In genomic region chr17:80104321-80104955, GRCh38 we compare ENCODE assay signal across 13 cellular contexts. TPM values are rescaled to one million over a fixed set of nuclear protein-coding genes. Genes with fewer than 3 reads are reported as not detected.
A peak's percentile ranks its signal among the peaks of the same experiment; 100 is the strongest.
DNase-seq lines count a peak whose midpoint lies in the region; ATAC-seq and TF ChIP-seq lines count a peak whose summit lies in the region.
"Had no signal": no experiment of that assay in that cellular context is flagged by ENCODE, and none has a peak within 500 bp of the region (broad histone marks: within the 10 kb centered on the region; RNA-seq: fewer than 3 reads in every experiment).

No MANE protein-coding gene starts in this region.

- H3K4me1 ChIP-seq in MM.1S (ENCODE audit: low read length): peaks cover 4% of the 10 kb centered on the region; the same call in 1 of the 2 replicates

- no peak overlapping the region for H3K4me2 ChIP-seq in MM.1S (ENCODE audit: low read depth, low read length)

- H3K27me3 Mint-ChIP-seq in CD4-positive, alpha-beta T cell: no peaks in the 10 kb centered on the region
- no peaks in the 10 kb centered on the region for H3K27me3 Mint-ChIP-seq in stimulated activated memory B cell treated with anti-CD40 and anti-IgM and Interleukin-4, amounts not matched to agents 10 μg/mL and 1 μg/mL and 100 μg/mL, for 72 hours
- H3K27me3 Mint-ChIP-seq: activated CD4-positive, alpha-beta T cell treated with anti-CD3 and anti-CD28 coated beads for 36 hours; activated T-helper 17 cell treated with anti-CD3 and anti-CD28 coated beads, Interleukin-2, amount 50 U/mL, for 72 hours had no signal

- no peaks in the 10 kb centered on the region for H3K9me3 Mint-ChIP-seq in CD4-positive, alpha-beta T cell
- H3K9me3 Mint-ChIP-seq in stimulated activated memory B cell treated with anti-CD40 and anti-IgM and Interleukin-4, amounts not matched to agents 10 μg/mL and 1 μg/mL and 100 μg/mL, for 72 hours: no peaks in the 10 kb centered on the region
- H3K9me3 Mint-ChIP-seq: activated T-helper 17 cell treated with anti-CD3 and anti-CD28 coated beads, Interleukin-2, amount 50 U/mL, for 72 hours; dendritic cell treated with granulocyte-macrophage colony-stimulating factor and Interleukin-4, amounts not matched to agents 40 ng/mL and 50 ng/mL, for 4 days had no signal

- no peaks in the 10 kb centered on the region for H3K9me3 ChIP-seq in CD4-positive, alpha-beta T cell (ENCODE audit: control insufficient read depth, low read length)
- H3K9me3 ChIP-seq in MG63 (no peaks in the 10 kb centered on the region), MM.1S (replicated peaks; ENCODE audit: insufficient read depth, low read length) (no peaks in the 10 kb centered on the region)
- H3K9me3 ChIP-seq: heart left ventricle had no signal

- no peak for ATAC-seq in CD4-positive, alpha-beta T cell (ENCODE audit: poor library complexity)
- ATAC-seq in stimulated activated memory B cell treated with anti-CD40 and anti-IgM and Interleukin-4, amounts not matched to agents 10 μg/mL and 1 μg/mL and 100 μg/mL, for 72 hours: no peak
- ATAC-seq in HG03469 (IDR thresholded peaks at IDR 0.05; ENCODE audit: unreplicated experiment): no peak
- ATAC-seq: activated CD4-positive, alpha-beta T cell treated with anti-CD3 and anti-CD28 coated beads for 36 hours; activated T-helper 17 cell treated with anti-CD3 and anti-CD28 coated beads, Interleukin-2, amount 50 U/mL, for 72 hours; heart left ventricle had no signal

- H2AFZ ChIP-seq in MM.1S (ENCODE audit: low read length): no peak overlapping the region

- intact Hi-C loops in CD4-positive, alpha-beta T cell (cut with DNase I, micrococcal nuclease): loop anchor here (5.0 to 10.0 kb wide), 6 partner anchors 43 to 1990 kb away; partner anchors contain the start of genes CCDC40 (in 1 of the 2), EIF4A3 (in 1 of the 2), FASN (in 1 of the 2) and RPTOR (in 1 of the 2)

- no peaks in the 10 kb centered on the region for H3K79me2 ChIP-seq in MM.1S (ENCODE audit: low read length)

- peaks cover 5% of the 10 kb centered on the region for H3K36me3 Mint-ChIP-seq in CD4-positive, alpha-beta T cell (ENCODE audit: low read depth)
- H3K36me3 Mint-ChIP-seq in stimulated activated memory B cell treated with anti-CD40 and anti-IgM and Interleukin-4, amounts not matched to agents 10 μg/mL and 1 μg/mL and 100 μg/mL, for 72 hours: peaks cover 6% of the 10 kb centered on the region

- DNase-seq in CD4-positive, alpha-beta T cell: no peak
- DNase-seq in MG63 (peak; percentile 40), NCI-H69 (lab: John Stamatoyannopoulos, UW) (peak; percentile 96), kidney glomerular epithelial cell (lab: John Stamatoyannopoulos, UW) (peak; percentile 61), MM.1S (no peak), germinal center (ENCODE audit: low spot score) (no peak)
- DNase-seq: activated CD4-positive, alpha-beta T cell treated with anti-CD3 and anti-CD28 coated beads for 36 hours; NCI-H82 had no signal

- no peak overlapping the region for H3K9ac ChIP-seq in MM.1S (ENCODE audit: low read length)

- TF ChIP-seq CTCF in CD4-positive, alpha-beta T cell (IDR thresholded peaks at IDR 0.05): no peak
- TF ChIP-seq CTCF in MM.1S (IDR thresholded peaks at IDR 0.05; ENCODE audit: low read length): no peak

- H3K27ac ChIP-seq in CD4-positive, alpha-beta T cell (ENCODE audit: low read depth, low read length): no peak overlapping the region
- no peak overlapping the region for H3K27ac ChIP-seq in MM.1S (ENCODE audit: low read length)
- H3K27ac ChIP-seq: heart left ventricle had no signal

- H3K9me2 ChIP-seq in MM.1S (replicated peaks; ENCODE audit: insufficient read depth, low read length): no peaks in the 10 kb centered on the region

- no peaks in the 10 kb centered on the region for H3K36me3 ChIP-seq in MG63
- no peaks in the 10 kb centered on the region for H3K36me3 ChIP-seq in MM.1S (replicated peaks; ENCODE audit: insufficient read depth, low read length)

- no peaks in the 10 kb centered on the region for H3K27me3 ChIP-seq in CD4-positive, alpha-beta T cell (ENCODE audit: control insufficient read depth, insufficient read depth, low read length)
- no peaks in the 10 kb centered on the region for H3K27me3 ChIP-seq in MG63
- H3K27me3 ChIP-seq in MM.1S (replicated peaks; ENCODE audit: insufficient read depth, low read length): peaks cover 63% of the 10 kb centered on the region
- H3K27me3 ChIP-seq: heart left ventricle had no signal

- no peak overlapping the region for H3K4me3 ChIP-seq in MG63
- H3K4me3 ChIP-seq in MM.1S (ENCODE audit: low read length): no peak overlapping the region
- H3K4me3 ChIP-seq: heart left ventricle had no signal

- CTCF ChIA-PET in CD4-positive, alpha-beta T cell (lab: Charles Lee): no interaction called here

- H3F3A ChIP-seq in MM.1S (ENCODE audit: insufficient read depth, low read length): no peaks in the 10 kb centered on the region

- no peak overlapping the region for H3K27ac Mint-ChIP-seq in CD4-positive, alpha-beta T cell
- H3K27ac Mint-ChIP-seq in stimulated activated memory B cell treated with anti-CD40 and anti-IgM and Interleukin-4, amounts not matched to agents 10 μg/mL and 1 μg/mL and 100 μg/mL, for 72 hours: no peak overlapping the region
- H3K27ac Mint-ChIP-seq: activated CD4-positive, alpha-beta T cell treated with anti-CD3 and anti-CD28 coated beads for 36 hours; activated T-helper 17 cell treated with anti-CD3 and anti-CD28 coated beads, Interleukin-2, amount 50 U/mL, for 72 hours; dendritic cell treated with granulocyte-macrophage colony-stimulating factor and Interleukin-4, amounts not matched to agents 40 ng/mL and 50 ng/mL, for 4 days had no signal

- H3K4me3 Mint-ChIP-seq in CD4-positive, alpha-beta T cell: peak overlapping the region; percentile 34
- no peak overlapping the region for H3K4me3 Mint-ChIP-seq in stimulated activated memory B cell treated with anti-CD40 and anti-IgM and Interleukin-4, amounts not matched to agents 10 μg/mL and 1 μg/mL and 100 μg/mL, for 72 hours
- H3K4me3 Mint-ChIP-seq: activated CD4-positive, alpha-beta T cell treated with anti-CD3 and anti-CD28 coated beads for 36 hours; dendritic cell treated with granulocyte-macrophage colony-stimulating factor and Interleukin-4, amounts not matched to agents 40 ng/mL and 50 ng/mL, for 4 days had no signal

- peaks cover 34% of the 10 kb centered on the region for H3K4me1 Mint-ChIP-seq in CD4-positive, alpha-beta T cell (ENCODE audit: low read depth)
- H3K4me1 Mint-ChIP-seq in stimulated activated memory B cell treated with anti-CD40 and anti-IgM and Interleukin-4, amounts not matched to agents 10 μg/mL and 1 μg/mL and 100 μg/mL, for 72 hours: peaks cover 31% of the 10 kb centered on the region

- H4K20me1 ChIP-seq in MM.1S (ENCODE audit: insufficient read depth, low read length): no peaks in the 10 kb centered on the region

- POLR2A ChIA-PET in CD4-positive, alpha-beta T cell (lab: Charles Lee): no interaction called here

RNA-seq across cellular contexts. Expression of gene GAA, which starts 3.1 kb away (rescaled TPM):
- total RNA-seq in CD4-positive, alpha-beta T cell: 10 to 100 TPM; 22.2 to 22.4 TPM
- total RNA-seq in MG63 (2014; rRNA removed; shearing (Covaris generic); ENCODE audit: low replicate concordance): 22.0 and 23.6 TPM in 2 replicates

RNA-seq across cellular contexts. Expression of gene EIF4A3, which starts 42.5 kb away (rescaled TPM):
- total RNA-seq in CD4-positive, alpha-beta T cell: 10 to 100 TPM; 79.6 to 79.7 TPM
- total RNA-seq in MG63 (2014; rRNA removed; shearing (Covaris generic); ENCODE audit: low replicate concordance): 215 and 235 TPM in 2 replicates

Comparison
In these comparisons a context has a peak if more than half of its experiments do, and no peak if none do; other contexts are left out.
1. DNase-seq: peak in MG63 (single experiment), NCI-H69 (single experiment) and kidney glomerular epithelial cell (single experiment); none in CD4-positive, alpha-beta T cell (0 of 10), MM.1S (single experiment) and germinal center (single experiment).